ENCODE assay signal across 11 cellular contexts in the genomic region with DNA sequence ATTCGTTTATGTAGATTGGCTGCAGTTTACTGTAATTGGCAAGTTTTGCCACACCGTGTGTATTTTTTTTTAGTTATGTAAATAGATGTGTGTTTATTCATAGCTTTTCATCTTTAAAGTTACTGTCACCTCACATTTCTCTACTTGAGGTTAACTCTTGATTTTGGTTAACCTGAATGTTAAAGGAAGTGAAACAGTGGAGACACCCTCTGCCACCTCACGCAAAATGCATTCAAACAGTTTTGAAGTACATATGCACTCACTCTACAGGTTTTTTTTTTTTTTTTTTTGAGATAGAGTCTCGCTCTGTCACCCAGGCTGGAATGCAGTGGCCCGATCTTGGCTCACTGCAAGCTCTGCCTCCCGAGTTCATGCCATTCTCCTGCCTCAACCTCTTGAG. TPM values are rescaled to one million over a fixed set of nuclear protein-coding genes. Genes with fewer than 3 reads are reported as not detected.
DNase-seq lines count a peak whose midpoint lies in the region; ATAC-seq and TF ChIP-seq lines count a peak whose summit lies in the region.
"Had no signal": no experiment of that assay in that cellular context is flagged by ENCODE, and none has a peak within 500 bp of the region (broad histone marks: within the 10 kb centered on the region; RNA-seq: fewer than 3 reads in every experiment).

No MANE protein-coding gene starts in this region.

- DNase-seq in GM13977 (ENCODE audit: low spot score) (peak; percentile 16), PC-9 (peak; percentile 9 to 45), WERI-Rb-1 (no peak), NCI-H524 treated with DMSO at 0.1 percent for 48 hours (lab: John Stamatoyannopoulos, UW) (no peak), pons (ENCODE audit: low spot score) (no peak), DMS 273 treated with DMSO at 0.1 percent for 48 hours (lab: John Stamatoyannopoulos, UW) (no peak)
- DNase-seq: Karpas-422 had no signal

- H3K36me3 ChIP-seq in PC-9 (ENCODE audit: low read depth) (no peaks in the 10 kb centered on the region), WERI-Rb-1 (no peaks in the 10 kb centered on the region)

- no peak overlapping the region for H3K27ac ChIP-seq in PC-9
- no peak overlapping the region for H3K27ac ChIP-seq in WERI-Rb-1
- H3K27ac ChIP-seq: parathyroid adenoma had no signal

- no peak overlapping the region for H3K4me3 ChIP-seq in PC-9
- no peak overlapping the region for H3K4me3 ChIP-seq in WERI-Rb-1 (ENCODE audit: low read depth, low read length)

- POLR2A ChIA-PET in PC-9 (lab: Charles Lee; ENCODE audit: unreplicated experiment) = no interaction called here

- no peaks in the 10 kb centered on the region for H3K4me1 ChIP-seq in PC-9 (replicated peaks; ENCODE audit: insufficient read depth)
- H3K4me1 ChIP-seq: parathyroid adenoma had no signal

- CTCF ChIA-PET in PC-9 (lab: Charles Lee) = interaction anchor here (0.7 kb wide), 2 partner anchors 31 to 232 kb away, joined by 6 to 7 read pairs; no protein-coding TSS in a partner anchor

- no peaks in the 10 kb centered on the region for H3K9me2 ChIP-seq in PC-9 (ENCODE audit: insufficient read depth)

- no peaks in the 10 kb centered on the region for H4K20me1 ChIP-seq in PC-9 (ENCODE audit: insufficient read depth)

- no TSS peak for BruUV-seq in PC-9 (replicated peaks; lab: Mats Ljungman, UMichigan)

- TF ChIP-seq CTCF in GM13977 (IDR thresholded peaks at IDR 0.05; ENCODE audit: extremely low read depth, insufficient read depth, missing control alignments) (no peak), PC-9 (conservative IDR thresholded peaks at IDR 0.05) (no peak), WERI-Rb-1 (IDR thresholded peaks at IDR 0.05; ENCODE audit: low read depth, low read length) (no peak)

- ATAC-seq in GM19463 (IDR thresholded peaks at IDR 0.05; ENCODE audit: unreplicated experiment) (peak; percentile 47), HG03025 (IDR thresholded peaks at IDR 0.05; ENCODE audit: low FRiP score, unreplicated experiment) (peak; percentile 81)

- in situ Hi-C loops in GM13977 (cut with MboI; ENCODE audit: low pct_unique_long_range_greater_than_20kb, low sequenced_read_pairs, unreplicated experiment) = no loop called here

- peak overlapping the region; percentile 52; the same call in 1 of the 2 replicates for H2AFZ ChIP-seq in PC-9
- H2AFZ ChIP-seq: parathyroid adenoma had no signal

- H3K9me3 ChIP-seq in PC-9 (ENCODE audit: insufficient read depth, low read depth) (0 out of 2 replicates have a peak, but pooled peaks cover 4% of the 10 kb centered on the region), WERI-Rb-1 (ENCODE audit: severe bottlenecking) (no peaks in the 10 kb centered on the region)

- H3F3A ChIP-seq in PC-9 (ENCODE audit: insufficient read depth, low read depth) = no peaks in the 10 kb centered on the region

- H3K79me2 ChIP-seq in PC-9 (ENCODE audit: low read depth) = no peaks in the 10 kb centered on the region
- H3K79me2 ChIP-seq: parathyroid adenoma had no signal

- H3K4me2 ChIP-seq in PC-9 = no peak overlapping the region

- intact Hi-C loops in PC-9 (cut with micrococcal nuclease; ENCODE audit: unreplicated experiment) = no loop called here

- H3K27me3 ChIP-seq in PC-9 (ENCODE audit: insufficient read depth, low read depth) (no peaks in the 10 kb centered on the region), WERI-Rb-1 (ENCODE audit: insufficient read depth, low read depth, severe bottlenecking) (no peaks in the 10 kb centered on the region)

RNA-seq across cellular contexts. Expression of a gene that starts 17.7 kb away (rescaled TPM):
- total RNA-seq in PC-9 (2021) = not detected in 2 replicates
- total RNA-seq: T-helper 2 cell treated with Interferon-gamma antibody and Interleukin-4, amounts not matched to agents 100 ng/mL and 5 ng/mL, for 36 hours had no signal

RNA-seq across cellular contexts. Expression of a gene that starts 27.3 kb away (rescaled TPM):
- total RNA-seq in PC-9 (2021) = not detected in 2 replicates
- total RNA-seq: T-helper 2 cell treated with Interferon-gamma antibody and Interleukin-4, amounts not matched to agents 100 ng/mL and 5 ng/mL, for 36 hours had no signal

RNA-seq across cellular contexts. Expression of a gene that starts 46.4 kb away (rescaled TPM):
- total RNA-seq in PC-9 (2021) = not detected in 2 replicates

RNA-seq across cellular contexts. Expression of a gene that starts 55.4 kb away (rescaled TPM):
- 16.8 and 21.3 TPM in 2 replicates for total RNA-seq in PC-9 (2021)

Comparison
In these comparisons a context has a peak if more than half of its experiments do, and no peak if none do; other contexts are left out.
1. DNase-seq: peak in GM13977 (single experiment) and PC-9 (2 of 2); none in WERI-Rb-1 (single experiment), NCI-H524 treated with DMSO at 0.1 percent for 48 hours (single experiment), pons (single experiment) and DMS 273 treated with DMSO at 0.1 percent for 48 hours (single experiment).